Comparison of ENCODE assay signal across 8 cellular contexts in the genomic region with DNA sequence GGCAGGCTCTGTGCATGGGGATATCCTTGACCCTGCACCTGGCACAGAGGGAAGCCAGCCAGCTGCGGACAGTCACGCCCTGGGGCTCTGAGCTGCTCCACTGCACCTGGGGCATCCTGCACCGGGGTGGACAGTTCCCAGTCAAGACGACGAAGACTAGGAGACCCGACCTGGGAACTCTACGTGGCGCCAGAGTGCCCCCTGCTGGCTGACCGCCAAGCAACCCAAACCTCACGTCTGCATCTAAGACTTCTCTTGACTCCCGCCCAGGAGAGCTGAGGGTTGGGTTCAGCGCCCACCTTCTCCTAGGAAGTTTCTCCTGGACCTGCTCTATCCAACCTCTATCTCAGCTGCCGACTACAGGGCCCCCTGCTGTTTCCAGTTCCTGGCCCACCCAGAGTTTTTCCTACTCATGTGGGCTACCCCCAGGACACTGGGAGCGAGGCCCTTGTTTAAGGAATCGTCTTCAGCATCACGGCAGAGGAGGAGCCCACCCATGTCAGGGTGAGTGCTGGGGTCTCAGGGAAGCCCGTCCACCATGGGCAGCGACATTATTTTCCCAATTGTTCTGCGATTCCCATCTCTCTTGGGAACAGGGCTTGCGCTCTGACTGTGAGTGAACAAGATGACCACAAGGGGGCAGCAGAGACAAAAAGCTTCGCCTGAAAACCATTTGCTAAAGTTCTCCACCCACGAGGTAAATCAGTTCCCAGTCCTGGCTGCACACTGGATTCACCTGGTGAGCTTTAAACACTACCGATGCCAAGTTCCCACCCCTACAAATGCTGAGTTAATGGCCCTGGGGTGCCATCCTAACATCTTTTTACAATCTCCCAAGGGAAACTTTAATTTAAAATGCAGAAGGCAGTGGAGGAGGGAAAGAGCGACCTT. TPM values are rescaled to one million over a fixed set of nuclear protein-coding genes. Genes with fewer than 3 reads are reported as not detected.
A peak's percentile ranks its signal among the peaks of the same experiment; 100 is the strongest.
DNase-seq lines count a peak whose midpoint lies in the region; ATAC-seq and TF ChIP-seq lines count a peak whose summit lies in the region.

No MANE protein-coding gene starts in this region.

- TF ChIP-seq CTCF in GM06990 (IDR thresholded peaks at IDR 0.05; ENCODE audit: insufficient read depth, low read length, poor library complexity, severe bottlenecking): peak; percentile 76

- DNase-seq in GM06990 (ENCODE audit: extremely low read depth, insufficient read length) (peak; percentile 50), HT-29 (ENCODE audit: low spot score) (peak; percentile 94), NOMO-1 treated with dmso at 0.1 percent for 144 hours (lab: John Stamatoyannopoulos, UW; ENCODE audit: unreplicated experiment) (peak; percentile 66), erythroblast (lab: John Stamatoyannopoulos, UW) (peak; percentile 67 to 85), middle frontal gyrus (ENCODE audit: extremely low spot score, low spot score) (peak; percentile 35)
- peak; percentile 67 for DNase-seq in activated CD8-positive, alpha-beta memory T cell treated with anti-CD3 and anti-CD28 coated beads, Interleukin-2, amount 50 U/mL, for 4 hours
- DNase-seq in stimulated activated CD8-positive, alpha-beta memory T cell treated with anti-CD3 and anti-CD28 coated beads, Interleukin-4, amount 100 ng/mL, for 48 hours: peak; percentile 79

- H3K36me3 ChIP-seq in GM06990 (ENCODE audit: control insufficient read depth, insufficient read depth, low read length): no peaks in the 10 kb centered on the region

- peaks cover 4% of the 10 kb centered on the region; the same call in 1 of the 2 replicates for H3K27me3 ChIP-seq in GM06990 (replicated peaks; ENCODE audit: control insufficient read depth, insufficient read depth, low read length)

- no peak for TF ChIP-seq POLR2A in erythroblast (IDR thresholded peaks at IDR 0.05; ENCODE audit: low read length)

- no peak for ATAC-seq in GM18867 (IDR thresholded peaks at IDR 0.05; ENCODE audit: unreplicated experiment)

- no peak overlapping the region for H3K4me3 ChIP-seq in GM06990 (replicated peaks; ENCODE audit: low read depth, low read length)

RNA-seq across cellular contexts. Expression of gene TLE7, which starts 29.3 kb away (rescaled TPM):
- total RNA-seq in HT-29 (2014; rRNA removed; shearing (Covaris generic)): not detected in 2 replicates

RNA-seq across cellular contexts. Expression of gene ZNF23, which starts 49.5 kb away (rescaled TPM):
- total RNA-seq in HT-29 (2014; rRNA removed; shearing (Covaris generic)): 2.9 and 6.5 TPM in 2 replicates

RNA-seq across cellular contexts. Expression of gene CALB2, which starts 54.0 kb away (rescaled TPM):
- total RNA-seq in HT-29 (2014; rRNA removed; shearing (Covaris generic)): 62.7 and 68.8 TPM in 2 replicates

Comparison
In these comparisons a context has a peak if more than half of its experiments do, and no peak if none do; other contexts are left out.
1. DNase-seq: peak in every context shown above with its lines; median percentile 94 in HT-29; 79 in stimulated activated CD8-positive, alpha-beta memory T cell treated with anti-CD3 and anti-CD28 coated beads, Interleukin-4, amount 100 ng/mL, for 48 hours; 76 in erythroblast; 67 in activated CD8-positive, alpha-beta memory T cell treated with anti-CD3 and anti-CD28 coated beads, Interleukin-2, amount 50 U/mL, for 4 hours; 66 in NOMO-1 treated with dmso at 0.1 percent for 144 hours; 50 in GM06990; 35 in middle frontal gyrus.